1 cellular context compared by ENCODE assay signal in the genomic region with DNA sequence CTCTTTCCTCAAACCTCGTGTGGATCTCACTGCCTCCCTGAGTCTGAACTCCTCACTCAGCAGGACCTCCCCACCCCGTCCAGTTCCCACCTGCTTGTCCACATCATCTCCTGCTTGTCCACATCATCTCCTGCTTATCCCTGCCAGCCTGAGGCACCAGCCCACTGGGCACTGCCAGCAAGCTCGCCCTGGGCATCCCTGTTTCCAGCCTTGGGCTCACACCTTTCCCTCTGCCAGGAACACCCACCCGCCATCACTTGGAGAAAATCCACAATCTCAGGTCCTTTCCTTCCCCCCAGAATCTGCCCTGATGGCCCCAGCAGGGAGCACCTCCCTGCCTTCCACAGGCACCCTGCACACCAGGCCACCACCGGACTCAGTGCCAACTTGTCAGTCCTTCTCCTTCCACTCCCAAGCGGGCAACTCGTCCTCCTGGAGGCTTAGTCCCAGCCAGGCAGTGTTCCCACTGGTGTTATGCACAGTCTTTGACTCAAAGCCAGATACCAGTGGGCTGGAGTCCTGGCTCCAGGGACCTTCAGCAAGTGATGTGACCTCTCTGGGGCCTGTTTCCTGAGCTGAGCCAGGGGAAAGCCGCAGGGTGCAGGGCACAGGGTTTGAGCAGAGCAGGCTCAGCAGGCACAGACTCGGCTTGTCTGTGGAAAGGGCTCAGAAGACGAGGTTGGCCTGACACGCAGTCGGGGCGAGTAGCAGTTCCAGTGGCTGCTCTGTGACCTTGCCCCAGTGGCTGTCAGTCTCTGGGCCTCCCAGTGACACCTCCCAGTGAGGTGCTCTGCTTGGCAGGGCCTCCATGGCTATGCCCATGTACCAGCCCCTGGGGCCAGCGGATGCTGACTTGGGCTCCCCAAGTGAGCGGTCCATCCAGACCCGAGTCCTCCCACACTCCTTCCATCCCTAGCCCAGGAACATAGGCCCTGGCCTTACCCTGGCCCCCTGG.
TF ChIP-seq lines count a peak whose summit lies in the region.

No MANE protein-coding gene starts in this region.

TF ChIP-seq in A549, 52 proteins besides CTCF, POLR2A, EP300 and RAD21:
- TF ChIP-seq PHF8 (IDR thresholded peaks at IDR 0.05; ENCODE audit: borderline replicate concordance, low read depth) (no peak), CBX8 (IDR thresholded peaks at IDR 0.05) (no peak), CHD2 (IDR thresholded peaks at IDR 0.05; ENCODE audit: low read length, partially characterized antibody) (no peak), MAFK (IDR thresholded peaks at IDR 0.05; ENCODE audit: partially characterized antibody) (no peak), NPAS2 (CRISPR knock-in tag; IDR thresholded peaks at IDR 0.05; ENCODE audit: borderline replicate concordance) (no peak), EHMT2 (IDR thresholded peaks at IDR 0.05; ENCODE audit: low read depth) (no peak), HOXB5 (CRISPR knock-in tag; IDR thresholded peaks at IDR 0.05) (no peak), HDAC2 (IDR thresholded peaks at IDR 0.05) (no peak), POLR2AphosphoS2 (conservative IDR thresholded peaks at IDR 0.05; ENCODE audit: low read length) (no peak), EHF (CRISPR knock-in tag; IDR thresholded peaks at IDR 0.05) (no peak), RARB (CRISPR knock-in tag; IDR thresholded peaks at IDR 0.05) (no peak), CBX2 (IDR thresholded peaks at IDR 0.05; ENCODE audit: borderline replicate concordance, low read depth) (no peak), RNF2 (IDR thresholded peaks at IDR 0.05; ENCODE audit: borderline replicate concordance, low read depth) (no peak), FOSL2 (IDR thresholded peaks at IDR 0.05) (no peak), FOSL2 (CRISPR knock-in tag; IDR thresholded peaks at IDR 0.05) (no peak), GATA3 (IDR thresholded peaks at IDR 0.05; ENCODE audit: borderline replicate concordance) (no peak), RCOR1 (IDR thresholded peaks at IDR 0.05; ENCODE audit: low read depth, low read length) (no peak), HEYL (CRISPR knock-in tag; IDR thresholded peaks at IDR 0.05) (no peak)
- TF ChIP-seq, protein P1, sequence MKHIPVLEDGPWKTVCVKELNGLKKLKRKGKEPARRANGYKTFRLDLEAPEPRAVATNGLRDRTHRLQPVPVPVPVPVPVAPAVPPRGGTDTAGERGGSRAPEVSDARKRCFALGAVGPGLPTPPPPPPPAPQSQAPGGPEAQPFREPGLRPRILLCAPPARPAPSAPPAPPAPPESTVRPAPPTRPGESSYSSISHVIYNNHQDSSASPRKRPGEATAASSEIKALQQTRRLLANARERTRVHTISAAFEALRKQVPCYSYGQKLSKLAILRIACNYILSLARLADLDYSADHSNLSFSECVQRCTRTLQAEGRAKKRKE (CRISPR knock-in tag; IDR thresholded peaks at IDR 0.05; ENCODE audit: low read depth) = no peak
- TF ChIP-seq, protein P2, sequence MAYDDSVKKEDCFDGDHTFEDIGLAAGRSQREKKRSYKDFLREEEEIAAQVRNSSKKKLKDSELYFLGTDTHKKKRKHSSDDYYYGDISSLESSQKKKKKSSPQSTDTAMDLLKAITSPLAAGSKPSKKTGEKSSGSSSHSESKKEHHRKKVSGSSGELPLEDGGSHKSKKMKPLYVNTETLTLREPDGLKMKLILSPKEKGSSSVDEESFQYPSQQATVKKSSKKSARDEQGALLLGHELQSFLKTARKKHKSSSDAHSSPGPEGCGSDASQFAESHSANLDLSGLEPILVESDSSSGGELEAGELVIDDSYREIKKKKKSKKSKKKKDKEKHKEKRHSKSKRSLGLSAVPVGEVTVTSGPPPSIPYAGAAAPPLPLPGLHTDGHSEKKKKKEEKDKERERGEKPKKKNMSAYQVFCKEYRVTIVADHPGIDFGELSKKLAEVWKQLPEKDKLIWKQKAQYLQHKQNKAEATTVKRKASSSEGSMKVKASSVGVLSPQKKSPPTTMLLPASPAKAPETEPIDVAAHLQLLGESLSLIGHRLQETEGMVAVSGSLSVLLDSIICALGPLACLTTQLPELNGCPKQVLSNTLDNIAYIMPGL (CRISPR knock-in tag; IDR thresholded peaks at IDR 0.05; ENCODE audit: borderline replicate concordance) = no peak
- TF ChIP-seq, protein P3, sequence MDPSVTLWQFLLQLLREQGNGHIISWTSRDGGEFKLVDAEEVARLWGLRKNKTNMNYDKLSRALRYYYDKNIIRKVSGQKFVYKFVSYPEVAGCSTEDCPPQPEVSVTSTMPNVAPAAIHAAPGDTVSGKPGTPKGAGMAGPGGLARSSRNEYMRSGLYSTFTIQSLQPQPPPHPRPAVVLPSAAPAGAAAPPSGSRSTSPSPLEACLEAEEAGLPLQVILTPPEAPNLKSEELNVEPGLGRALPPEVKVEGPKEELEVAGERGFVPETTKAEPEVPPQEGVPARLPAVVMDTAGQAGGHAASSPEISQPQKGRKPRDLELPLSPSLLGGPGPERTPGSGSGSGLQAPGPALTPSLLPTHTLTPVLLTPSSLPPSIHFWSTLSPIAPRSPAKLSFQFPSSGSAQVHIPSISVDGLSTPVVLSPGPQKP (IDR thresholded peaks at IDR 0.05; ENCODE audit: low read depth, low read length) = no peak
TF ChIP-seq in A549: peak in this region for 0.
